In the genomic region with DNA sequence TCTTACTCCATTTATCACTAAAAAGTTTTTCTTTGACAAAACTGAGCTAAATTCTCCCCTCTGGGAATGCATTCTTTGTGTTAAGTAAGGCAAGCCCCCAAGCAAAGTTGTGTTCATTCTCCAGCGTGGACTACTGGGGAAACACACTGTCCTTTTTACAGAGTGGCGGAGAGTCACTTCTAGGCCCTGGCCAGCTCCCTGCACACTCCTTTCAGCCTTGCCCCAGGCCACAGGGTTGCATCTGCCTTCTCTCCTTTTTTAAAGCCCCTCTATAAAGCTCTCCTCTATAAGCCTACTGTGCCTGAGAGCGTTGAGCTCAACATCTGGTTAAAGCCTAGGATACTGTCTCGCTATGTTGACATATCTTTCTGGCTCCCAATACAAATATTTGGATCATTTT, we compare ENCODE assay signal across 2 cellular contexts.
TF ChIP-seq lines count a peak whose summit lies in the region.

No MANE protein-coding gene starts in this region.

TF ChIP-seq in HepG2, 621 proteins besides CTCF, POLR2A, EP300 and RAD21:
- TF ChIP-seq JARID2 (CRISPR knock-in tag; IDR thresholded peaks at IDR 0.05; ENCODE audit: insufficient replicate concordance) (no peak), THAP11 (CRISPR knock-in tag; IDR thresholded peaks at IDR 0.05) (no peak), ZMAT3 (CRISPR knock-in tag; conservative IDR thresholded peaks at IDR 0.05) (no peak), ZBTB42 (CRISPR knock-in tag; IDR thresholded peaks at IDR 0.05) (no peak), ZNF232 (CRISPR knock-in tag; IDR thresholded peaks at IDR 0.05; ENCODE audit: borderline replicate concordance) (no peak)

TF ChIP-seq in H1, 55 proteins besides CTCF, POLR2A, EP300 and RAD21:
- TF ChIP-seq, protein P1, sequence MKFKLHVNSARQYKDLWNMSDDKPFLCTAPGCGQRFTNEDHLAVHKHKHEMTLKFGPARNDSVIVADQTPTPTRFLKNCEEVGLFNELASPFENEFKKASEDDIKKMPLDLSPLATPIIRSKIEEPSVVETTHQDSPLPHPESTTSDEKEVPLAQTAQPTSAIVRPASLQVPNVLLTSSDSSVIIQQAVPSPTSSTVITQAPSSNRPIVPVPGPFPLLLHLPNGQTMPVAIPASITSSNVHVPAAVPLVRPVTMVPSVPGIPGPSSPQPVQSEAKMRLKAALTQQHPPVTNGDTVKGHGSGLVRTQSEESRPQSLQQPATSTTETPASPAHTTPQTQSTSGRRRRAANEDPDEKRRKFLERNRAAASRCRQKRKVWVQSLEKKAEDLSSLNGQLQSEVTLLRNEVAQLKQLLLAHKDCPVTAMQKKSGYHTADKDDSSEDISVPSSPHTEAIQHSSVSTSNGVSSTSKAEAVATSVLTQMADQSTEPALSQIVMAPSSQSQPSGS (IDR thresholded peaks at IDR 0.05; ENCODE audit: low read length): no peak
- TF ChIP-seq CEBPB (IDR thresholded peaks at IDR 0.05; ENCODE audit: low read depth, low read length): no peak
- TF ChIP-seq SP2 (IDR thresholded peaks at IDR 0.05; ENCODE audit: low read length): no peak
- TF ChIP-seq SIRT6 (IDR thresholded peaks at IDR 0.05; ENCODE audit: low read length): no peak
- TF ChIP-seq ASH2L (IDR thresholded peaks at IDR 0.05; ENCODE audit: low read length): no peak
